8 cellular contexts compared by ENCODE assay signal in the genomic region with DNA sequence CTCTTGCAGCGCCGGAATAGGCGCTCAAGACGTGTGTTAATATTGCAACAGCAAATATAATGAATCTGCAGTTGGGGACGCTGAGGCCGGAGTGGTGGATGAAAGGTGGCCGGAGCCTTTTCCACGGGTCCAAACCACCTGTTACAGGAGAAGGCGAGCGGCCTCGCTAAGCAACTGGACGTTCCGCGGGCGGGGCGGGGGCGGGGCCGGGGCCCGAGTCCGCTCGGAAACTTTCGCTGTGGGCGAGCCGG. TPM values are rescaled to one million over a fixed set of nuclear protein-coding genes. Genes with fewer than 3 reads are reported as not detected.
DNase-seq lines count a peak whose midpoint lies in the region; ATAC-seq and TF ChIP-seq lines count a peak whose summit lies in the region.

No MANE protein-coding gene starts in this region.

- TF ChIP-seq CTCF in Calu3 (IDR thresholded peaks at IDR 0.05; ENCODE audit: unreplicated experiment) (no peak), colonic mucosa (IDR thresholded peaks at IDR 0.05) (no peak), neural progenitor cell (IDR thresholded peaks at IDR 0.05) (no peak)

- no peak for DNase-seq in Calu3
- no peak for DNase-seq in colonic mucosa
- DNase-seq in neural progenitor cell (ENCODE audit: low spot score): no peak
- DNase-seq in RPMI8226: no peak
- DNase-seq in ACHN: no peak

- intact Hi-C loops in Calu3 (cut with micrococcal nuclease; ENCODE audit: unreplicated experiment) (no loop called here), colonic mucosa (cut with DNase I) (no loop called here)

- H3K4me3 Mint-ChIP-seq in Calu3 (ENCODE audit: low read depth, unreplicated experiment) (peak overlapping the region; percentile 75), neural progenitor cell (peak overlapping the region; percentile 86)

- no TSS peak for BruUV-seq in Calu3 (replicated peaks; lab: Mats Ljungman, UMichigan)

- no peaks in the 10 kb centered on the region for H3F3A ChIP-seq in neural progenitor cell (ENCODE audit: low read depth)

- peaks cover 18% of the 10 kb centered on the region for H3K4me1 Mint-ChIP-seq in Calu3 (ENCODE audit: low read depth, unreplicated experiment)
- H3K4me1 Mint-ChIP-seq in neural progenitor cell: peaks cover 34% of the 10 kb centered on the region

- peaks cover 42% of the 10 kb centered on the region for H3K27me3 Mint-ChIP-seq in Calu3 (ENCODE audit: unreplicated experiment)
- peaks cover 5% of the 10 kb centered on the region for H3K27me3 Mint-ChIP-seq in neural progenitor cell (ENCODE audit: insufficient read depth, low read depth)

- H3K9me3 ChIP-seq in HUES48 (ENCODE audit: control insufficient read depth, insufficient read depth, low read length) (no peaks in the 10 kb centered on the region), colonic mucosa (no peaks in the 10 kb centered on the region), neural progenitor cell (ENCODE audit: low read depth) (no peaks in the 10 kb centered on the region)

- H3K4me3 ChIP-seq in HUES48 (ENCODE audit: low read depth, low read length): peak overlapping the region; percentile 63
- peak overlapping the region; percentile 10 for H3K4me3 ChIP-seq in colonic mucosa
- H3K4me3 ChIP-seq in neural progenitor cell: peak overlapping the region; percentile 34

- H3K9me3 Mint-ChIP-seq in Calu3 (ENCODE audit: low read depth, unreplicated experiment): no peaks in the 10 kb centered on the region
- no peaks in the 10 kb centered on the region for H3K9me3 Mint-ChIP-seq in neural progenitor cell

- H3K79me2 ChIP-seq in neural progenitor cell (ENCODE audit: low read depth): peaks cover 5% of the 10 kb centered on the region

- peaks cover 17% of the 10 kb centered on the region for H3K4me1 ChIP-seq in HUES48 (ENCODE audit: control insufficient read depth, insufficient read depth, low read length)
- H3K4me1 ChIP-seq in colonic mucosa: peaks cover 6% of the 10 kb centered on the region
- H3K4me1 ChIP-seq in neural progenitor cell: peaks cover 6% of the 10 kb centered on the region

- peaks cover 31% of the 10 kb centered on the region for H4K20me1 ChIP-seq in neural progenitor cell (ENCODE audit: low read depth)

- H3K27me3 ChIP-seq in HUES48 (ENCODE audit: control insufficient read depth, insufficient read depth, low read length): peaks cover 6% of the 10 kb centered on the region; the same call in 1 of the 2 replicates
- H3K27me3 ChIP-seq in colonic mucosa: no peaks in the 10 kb centered on the region
- peaks cover 16% of the 10 kb centered on the region for H3K27me3 ChIP-seq in neural progenitor cell

- H3K36me3 Mint-ChIP-seq in Calu3 (ENCODE audit: insufficient read depth, unreplicated experiment) (peaks cover 14% of the 10 kb centered on the region), neural progenitor cell (peaks cover 2% of the 10 kb centered on the region)

- in situ Hi-C loops in ACHN (cut with HindIII; ENCODE audit: low pct_ligation_motif_present, low pct_unique_long_range_greater_than_20kb, low sequenced_read_pairs): no loop called here

- CTCF ChIA-PET in Calu3 (lab: Charles Lee): interaction anchor here (0.6 to 1.8 kb wide), 4 partner anchors 11 to 39 kb away, joined by 3 read pairs; no protein-coding TSS in a partner anchor

- peak overlapping the region; percentile 70 for H3K4me2 ChIP-seq in neural progenitor cell

- peak overlapping the region; percentile 84 for H2AFZ ChIP-seq in neural progenitor cell (replicated peaks)

- H3K9ac ChIP-seq in HUES48 (ENCODE audit: low read depth, low read length) (no peak overlapping the region), colonic mucosa (ENCODE audit: low read depth in 2 of 2, low read length in 2 of 2) (peak overlapping the region in 1 of 2 donors; percentile 63), neural progenitor cell (no peak overlapping the region)

- H3K27ac Mint-ChIP-seq in Calu3 (ENCODE audit: unreplicated experiment): peak overlapping the region; percentile 44
- H3K27ac Mint-ChIP-seq in neural progenitor cell: peak overlapping the region; percentile 79

- ATAC-seq in HG02610 (IDR thresholded peaks at IDR 0.05; ENCODE audit: unreplicated experiment) (no peak), HG03469 (IDR thresholded peaks at IDR 0.05; ENCODE audit: unreplicated experiment) (no peak)

- H3K27ac ChIP-seq in HUES48 (ENCODE audit: low read depth, low read length) (no peak overlapping the region), colonic mucosa (no peak overlapping the region), neural progenitor cell (no peak overlapping the region)

- peaks cover 3% of the 10 kb centered on the region; the same call in 1 of the 2 replicates for H3K36me3 ChIP-seq in HUES48 (ENCODE audit: control insufficient read depth, insufficient read depth, low read length)
- no peaks in the 10 kb centered on the region for H3K36me3 ChIP-seq in colonic mucosa
- no peaks in the 10 kb centered on the region for H3K36me3 ChIP-seq in neural progenitor cell

RNA-seq across cellular contexts. Expression of gene WFS1, which starts 0.3 kb away (rescaled TPM):
- total RNA-seq in Calu3 (2022): 21.6 and 23.4 TPM in 2 replicates
- total RNA-seq in colonic mucosa: 10 to 100 TPM; 12.1 to 12.7 TPM
- total RNA-seq in neural progenitor cell (ENCODE audit: low replicate concordance): 8.8 and 28.4 TPM in 2 replicates

Comparison
In these comparisons a context has a peak if more than half of its experiments do, and no peak if none do; other contexts are left out.
1. H3K4me3 ChIP-seq: peak in every context shown above with its lines; median percentile 63 in HUES48; 34 in neural progenitor cell; 10 in colonic mucosa.